Comparison of ENCODE assay signal across 19 cellular contexts in genomic region chr7:108585843-108586242, GRCh38. TPM values are rescaled to one million over a fixed set of nuclear protein-coding genes. Genes with fewer than 3 reads are reported as not detected.
DNase-seq lines count a peak whose midpoint lies in the region; ATAC-seq and TF ChIP-seq lines count a peak whose summit lies in the region.
"Had no signal": no experiment of that assay in that cellular context is flagged by ENCODE, and none has a peak within 500 bp of the region (broad histone marks: within the 10 kb centered on the region; RNA-seq: fewer than 3 reads in every experiment).

No MANE protein-coding gene starts in this region.

- DNase-seq in NCI-H82 (lab: John Stamatoyannopoulos, UW) (peak; percentile 44), NCI-H82 treated with DMSO at 0.1 percent for 48 hours (lab: John Stamatoyannopoulos, UW; ENCODE audit: unreplicated experiment) (no peak), cardiac muscle cell (ENCODE audit: low read depth in 1 of 2, low spot score in 1 of 2) (peak in 1 of 2 donors; percentile 83), left ventricle myocardium superior (no peak), esophagus squamous epithelium (lab: John Stamatoyannopoulos, UW) (no peak), dedifferentiated amniotic fluid mesenchymal stem cell (ENCODE audit: extremely low spot score) (no peak)
- DNase-seq in activated CD4-positive, alpha-beta memory T cell treated with anti-CD3 and anti-CD28 coated beads for 36 hours: no peak
- DNase-seq: AML-193; CD4-positive, alpha-beta memory T cell; DMS153; DMS79; GDM1; GM23248; HFFc6 had no signal

- no peaks in the 10 kb centered on the region for H3K27me3 ChIP-seq in cardiac muscle cell
- H3K27me3 ChIP-seq in esophagus squamous epithelium: no peaks in the 10 kb centered on the region

- H3K9me3 ChIP-seq in cardiac muscle cell (ENCODE audit: low read depth): no peaks in the 10 kb centered on the region
- no peaks in the 10 kb centered on the region for H3K9me3 ChIP-seq in esophagus squamous epithelium
- H3K9me3 ChIP-seq: A549, HAP-1 had no signal

- no peak for TF ChIP-seq POLR2A in esophagus squamous epithelium (IDR thresholded peaks at IDR 0.05)

- H3K9me3 Mint-ChIP-seq in activated CD4-positive, alpha-beta memory T cell treated with anti-CD3 and anti-CD28 coated beads for 36 hours: no peaks in the 10 kb centered on the region
- H3K9me3 Mint-ChIP-seq: CD4-positive, alpha-beta memory T cell; HFFc6 had no signal

- intact Hi-C loops in left ventricle myocardium superior (cut with micrococcal nuclease): no loop called here
- intact Hi-C loops in activated CD4-positive, alpha-beta memory T cell treated with anti-CD3 and anti-CD28 coated beads for 36 hours (cut with micrococcal nuclease): no loop called here
- intact Hi-C loops in esophagus squamous epithelium (cut with DNase I): no loop called here

- H3K4me3 ChIP-seq in cardiac muscle cell: no peak overlapping the region
- no peak overlapping the region for H3K4me3 ChIP-seq in esophagus squamous epithelium
- H3K4me3 ChIP-seq: A549, GM23248, HAP-1 had no signal

- H3K36me3 ChIP-seq in cardiac muscle cell (no peaks in the 10 kb centered on the region), esophagus squamous epithelium (no peaks in the 10 kb centered on the region)
- H3K36me3 ChIP-seq: HAP-1 had no signal

- peak; percentile 91 for ATAC-seq in left ventricle myocardium superior
- ATAC-seq: A549 had no signal

- H3K27ac ChIP-seq in cardiac muscle cell (peak overlapping the region; percentile 68), esophagus squamous epithelium (no peak overlapping the region)
- H3K27ac ChIP-seq: 22Rv1, A549, GM23248, HL-60 had no signal

- TF ChIP-seq CTCF in cardiac muscle cell (IDR thresholded peaks at IDR 0.05; ENCODE audit: low read depth, low read length) (no peak), esophagus squamous epithelium (IDR thresholded peaks at IDR 0.05) (no peak)

- 78 to 88% methylated on average over 2 of the region's 2 CpGs for whole genome bisulfite sequencing in esophagus squamous epithelium, 2 donors

- H3K27ac Mint-ChIP-seq in activated CD4-positive, alpha-beta memory T cell treated with anti-CD3 and anti-CD28 coated beads for 36 hours: no peak overlapping the region
- H3K27ac Mint-ChIP-seq: HFFc6 had no signal

- POLR2A ChIA-PET in activated CD4-positive, alpha-beta memory T cell treated with anti-CD3 and anti-CD28 coated beads for 36 hours (lab: Charles Lee): no interaction called here

- no peaks in the 10 kb centered on the region for H3K4me1 Mint-ChIP-seq in activated CD4-positive, alpha-beta memory T cell treated with anti-CD3 and anti-CD28 coated beads for 36 hours (ENCODE audit: low read depth)
- H3K4me1 Mint-ChIP-seq: CD14-positive monocyte; CD4-positive, alpha-beta memory T cell had no signal

- CTCF ChIA-PET in activated CD4-positive, alpha-beta memory T cell treated with anti-CD3 and anti-CD28 coated beads for 36 hours (lab: Charles Lee): no interaction called here

- H3K27me3 Mint-ChIP-seq in activated CD4-positive, alpha-beta memory T cell treated with anti-CD3 and anti-CD28 coated beads for 36 hours: no peaks in the 10 kb centered on the region
- H3K27me3 Mint-ChIP-seq: CD4-positive, alpha-beta memory T cell had no signal

- H3K4me1 ChIP-seq in cardiac muscle cell (ENCODE audit: low read depth): peaks cover 24% of the 10 kb centered on the region
- H3K4me1 ChIP-seq in esophagus squamous epithelium: no peaks in the 10 kb centered on the region
- H3K4me1 ChIP-seq: HAP-1 had no signal

- H3K36me3 Mint-ChIP-seq in activated CD4-positive, alpha-beta memory T cell treated with anti-CD3 and anti-CD28 coated beads for 36 hours: no peaks in the 10 kb centered on the region
- H3K36me3 Mint-ChIP-seq: CD14-positive monocyte; CD4-positive, alpha-beta memory T cell had no signal

- no peak overlapping the region for H3K4me3 Mint-ChIP-seq in activated CD4-positive, alpha-beta memory T cell treated with anti-CD3 and anti-CD28 coated beads for 36 hours
- H3K4me3 Mint-ChIP-seq: CD4-positive, alpha-beta memory T cell; HFFc6 had no signal

RNA-seq across cellular contexts. Expression of gene DNAJB9, which starts 16.2 kb away (rescaled TPM):
- total RNA-seq in cardiac muscle cell (183 and 204 TPM in 2 replicates), left ventricle myocardium superior (40.8 TPM), esophagus squamous epithelium (10 to 100 TPM; 16.7 to 23.3 (median 17.5) TPM)
- 81.2 and 108 TPM in 2 replicates for polyA plus RNA-seq in cardiac muscle cell
- total RNA-seq in activated CD4-positive, alpha-beta memory T cell treated with anti-CD3 and anti-CD28 coated beads for 36 hours: 10 to 100 TPM; 10.8 to 12.6 TPM

RNA-seq across cellular contexts. Expression of gene THAP5, which starts 16.3 kb away (rescaled TPM):
- 16.5 and 24.1 TPM in 2 replicates for total RNA-seq in cardiac muscle cell
- polyA plus RNA-seq in cardiac muscle cell: 19.9 and 20.2 TPM in 2 replicates
- total RNA-seq in left ventricle myocardium superior: 25.7 TPM
- total RNA-seq in activated CD4-positive, alpha-beta memory T cell treated with anti-CD3 and anti-CD28 coated beads for 36 hours: 10 to 100 TPM; 26.5 to 30.4 TPM
- total RNA-seq in esophagus squamous epithelium: 10 to 100 TPM in 3 of 4 donors, 1 to 10 TPM in 1; 7.7 to 19.7 (median 15.9) TPM

RNA-seq across cellular contexts. Expression of gene PNPLA8, which starts 59.9 kb away (rescaled TPM):
- total RNA-seq in cardiac muscle cell (19.6 and 20.0 TPM in 2 replicates), left ventricle myocardium superior (31.9 TPM), esophagus squamous epithelium (10 to 100 TPM; 15.8 to 30.7 (median 25.7) TPM)
- polyA plus RNA-seq in cardiac muscle cell: 21.3 and 30.5 TPM in 2 replicates
- total RNA-seq in activated CD4-positive, alpha-beta memory T cell treated with anti-CD3 and anti-CD28 coated beads for 36 hours: 10 to 100 TPM; 21.7 to 22.1 TPM
